ENCODE assay signal across 20 cellular contexts in genomic region chr3:37210230-37210629, GRCh38. TPM values are rescaled to one million over a fixed set of nuclear protein-coding genes. Genes with fewer than 3 reads are reported as not detected.
A peak's percentile ranks its signal among the peaks of the same experiment; 100 is the strongest.
DNase-seq lines count a peak whose midpoint lies in the region; ATAC-seq and TF ChIP-seq lines count a peak whose summit lies in the region.
"Had no signal": no experiment of that assay in that cellular context is flagged by ENCODE, and none has a peak within 500 bp of the region (broad histone marks: within the 10 kb centered on the region; RNA-seq: fewer than 3 reads in every experiment).

No MANE protein-coding gene starts in this region.

- H4K20me1 ChIP-seq in GM23248 (ENCODE audit: insufficient read depth): no peaks in the 10 kb centered on the region

- peak overlapping the region; percentile 3 for H3K4me2 ChIP-seq in GM23248 (ENCODE audit: unreplicated experiment)

- no peak overlapping the region for H2AFZ ChIP-seq in GM23248

- no peak for ATAC-seq in HG02852 (IDR thresholded peaks at IDR 0.05; ENCODE audit: unreplicated experiment)
- no peak for ATAC-seq in GM19324 (IDR thresholded peaks at IDR 0.05; ENCODE audit: low FRiP score, unreplicated experiment)
- ATAC-seq: sciatic nerve; stimulated activated effector memory CD8-positive, alpha-beta T cell treated with anti-CD3 and anti-CD28 coated beads, Interleukin-12 subunit alpha, Interleukin-12 subunit beta, amount 100 ng/mL, for 72 hours; T-helper 17 cell had no signal

- POLR2A ChIA-PET in AG04449 (lab: Yijun Ruan, JAX): interaction anchor here (1.1 kb wide), 1 partner anchor 13 kb away, joined by 4 read pairs; no protein-coding TSS in a partner anchor

- in situ Hi-C loops in GM23248 (cut with MboI): no loop called here

- CTCF ChIA-PET in AG04449 (lab: Yijun Ruan, JAX): interaction anchor here (1.1 to 5.1 kb wide), 5 partner anchors 8 to 481 kb away, joined by 3 to 92 read pairs (median 5); no protein-coding TSS in a partner anchor

- no peaks in the 10 kb centered on the region for H3K9me3 ChIP-seq in GM23248 (ENCODE audit: low read depth)
- H3K9me3 ChIP-seq: neutrophil, thoracic aorta had no signal

- H3K27me3 ChIP-seq in GM23248 (replicated peaks; ENCODE audit: insufficient read depth): no peaks in the 10 kb centered on the region
- H3K27me3 ChIP-seq: neutrophil had no signal

- peaks cover 35% of the 10 kb centered on the region for H3K4me1 ChIP-seq in GM23248 (ENCODE audit: insufficient read depth)
- H3K4me1 ChIP-seq: Caco-2 had no signal

- peak; percentile 57 for DNase-seq in AG04449 (ENCODE audit: low read depth, low spot score)
- DNase-seq in GM23248: peak; percentile 29
- DNase-seq in epithelial cell of prostate (ENCODE audit: low read depth, low spot score): no peak
- DNase-seq in iPS-NIHi7 (ENCODE audit: extremely low spot score): peak; percentile 3
- DNase-seq in effector CD4-positive, alpha-beta T cell: no peak
- DNase-seq in NCI-H345 treated with DMSO at 0.1 percent for 48 hours (lab: John Stamatoyannopoulos, UW; ENCODE audit: unreplicated experiment): no peak
- DNase-seq: activated CD4-positive, alpha-beta T cell treated with anti-CD3 and anti-CD28 coated beads, Interleukin-2, amount 50 U/mL, for 4 hours; activated naive CD4-positive, alpha-beta T cell; activated T-cell treated with anti-CD3 and anti-CD28 coated beads, Interleukin-2, amount 50 U/mL, for 1 hour; AML-193; Caco-2; endodermal cell; NCI-H2171; T-helper 17 cell had no signal

- H3K9ac ChIP-seq in GM23248: no peak overlapping the region

- H3K27ac ChIP-seq in GM23248 (no peak overlapping the region), epithelial cell of prostate (peak overlapping the region; percentile 73)
- H3K27ac ChIP-seq: neutrophil, thoracic aorta had no signal

- H3F3A ChIP-seq in GM23248 (ENCODE audit: insufficient read depth): no peaks in the 10 kb centered on the region

- TF ChIP-seq CTCF in AG04449 (IDR thresholded peaks at IDR 0.05; ENCODE audit: insufficient read depth, low read length, missing control alignments): no peak

- 66 to 68% methylated on average over 4 of the region's 4 CpGs for WGBS in GM23248 (ENCODE audit: low coverage in 1 of 2, low lambda C conversion rate in 2 of 2, missing lambda C conversion rate in 2 of 2), 2 experiments

- no peaks in the 10 kb centered on the region for H3K36me3 ChIP-seq in GM23248 (ENCODE audit: low read depth)
- H3K36me3 ChIP-seq: neutrophil, thoracic aorta had no signal

- no peaks in the 10 kb centered on the region for H3K9me2 ChIP-seq in GM23248 (ENCODE audit: insufficient read depth)

- no peaks in the 10 kb centered on the region for H3K79me2 ChIP-seq in GM23248 (ENCODE audit: insufficient read depth)

- no peak overlapping the region for H3K4me3 ChIP-seq in AG04449 (ENCODE audit: low read depth, low read length)
- H3K4me3 ChIP-seq in GM23248: no peak overlapping the region
- H3K4me3 ChIP-seq: thoracic aorta had no signal

RNA-seq across cellular contexts. Expression of gene GOLGA4, which starts 32.8 kb away (rescaled TPM):
- 34.5 and 41.6 TPM in 2 replicates for total RNA-seq in GM23248 (2014; rRNA removed; shearing (Covaris generic))
- 52.1 and 60.0 TPM in 2 replicates for polyA plus RNA-seq in GM23248 (2016; fragmentation: Nextera tagmentation; extraction: Ambion mirVana)

RNA-seq across cellular contexts. Expression of gene LRRFIP2, which starts 35.8 kb away (rescaled TPM):
- 77.7 and 83.8 TPM in 2 replicates for total RNA-seq in GM23248 (2014; rRNA removed; shearing (Covaris generic))
- 73.1 and 77.6 TPM in 2 replicates for polyA plus RNA-seq in GM23248 (2016; fragmentation: Nextera tagmentation; extraction: Ambion mirVana)

Comparison
In these comparisons a context has a peak if more than half of its experiments do, and no peak if none do; other contexts are left out.
1. DNase-seq: peak in AG04449 (single experiment), GM23248 (single experiment) and iPS-NIHi7 (single experiment); none in epithelial cell of prostate (single experiment), effector CD4-positive, alpha-beta T cell (single experiment) and NCI-H345 treated with DMSO at 0.1 percent for 48 hours (single experiment).